In genomic region chr4:105352826-105353225, GRCh38 we compare ENCODE assay signal across 9 cellular contexts.
DNase-seq lines count a peak whose midpoint lies in the region; ATAC-seq and TF ChIP-seq lines count a peak whose summit lies in the region.
"Had no signal": no experiment of that assay in that cellular context is flagged by ENCODE, and none has a peak within 500 bp of the region (broad histone marks: within the 10 kb centered on the region; RNA-seq: fewer than 3 reads in every experiment).

No MANE protein-coding gene starts in this region.

- no peak overlapping the region for H3K4me3 ChIP-seq in epithelial cell of proximal tubule (ENCODE audit: low read depth, low read length)

- peak; percentile 80 for ATAC-seq in GM18502 (IDR thresholded peaks at IDR 0.05; ENCODE audit: poor library complexity, unreplicated experiment)
- ATAC-seq in GM21367 (IDR thresholded peaks at IDR 0.05; ENCODE audit: unreplicated experiment), result peak; percentile 60
- peak; percentile 52 for ATAC-seq in HG03135 (IDR thresholded peaks at IDR 0.05; ENCODE audit: unreplicated experiment)
- ATAC-seq in left lobe of liver, result no peak

- DNase-seq in epithelial cell of proximal tubule (ENCODE audit: low read depth) (peak; percentile 19), left lobe of liver (ENCODE audit: low spot score) (no peak), T-helper 9 cell (no peak), HCEC 1CT (no peak)
- DNase-seq in activated CD4-positive, alpha-beta T cell treated with anti-CD3 and anti-CD28 coated beads for 4 hours, result no peak
- DNase-seq: activated T-cell treated with anti-CD3 and anti-CD28 coated beads, Interleukin-2, amount 50 U/mL, for 4 hours had no signal

- TF ChIP-seq CTCF in epithelial cell of proximal tubule (conservative IDR thresholded peaks at IDR 0.05; ENCODE audit: low read depth, low read length), result no peak
